Comparison of ENCODE assay signal across 1 cellular context in genomic region chr17:42632949-42633444, GRCh38.
TF ChIP-seq lines count a peak whose summit lies in the region.

No MANE protein-coding gene starts in this region.

TF ChIP-seq in K562, 482 proteins besides CTCF, POLR2A, EP300 and RAD21 (continued from another document):
- TF ChIP-seq, protein P1, sequence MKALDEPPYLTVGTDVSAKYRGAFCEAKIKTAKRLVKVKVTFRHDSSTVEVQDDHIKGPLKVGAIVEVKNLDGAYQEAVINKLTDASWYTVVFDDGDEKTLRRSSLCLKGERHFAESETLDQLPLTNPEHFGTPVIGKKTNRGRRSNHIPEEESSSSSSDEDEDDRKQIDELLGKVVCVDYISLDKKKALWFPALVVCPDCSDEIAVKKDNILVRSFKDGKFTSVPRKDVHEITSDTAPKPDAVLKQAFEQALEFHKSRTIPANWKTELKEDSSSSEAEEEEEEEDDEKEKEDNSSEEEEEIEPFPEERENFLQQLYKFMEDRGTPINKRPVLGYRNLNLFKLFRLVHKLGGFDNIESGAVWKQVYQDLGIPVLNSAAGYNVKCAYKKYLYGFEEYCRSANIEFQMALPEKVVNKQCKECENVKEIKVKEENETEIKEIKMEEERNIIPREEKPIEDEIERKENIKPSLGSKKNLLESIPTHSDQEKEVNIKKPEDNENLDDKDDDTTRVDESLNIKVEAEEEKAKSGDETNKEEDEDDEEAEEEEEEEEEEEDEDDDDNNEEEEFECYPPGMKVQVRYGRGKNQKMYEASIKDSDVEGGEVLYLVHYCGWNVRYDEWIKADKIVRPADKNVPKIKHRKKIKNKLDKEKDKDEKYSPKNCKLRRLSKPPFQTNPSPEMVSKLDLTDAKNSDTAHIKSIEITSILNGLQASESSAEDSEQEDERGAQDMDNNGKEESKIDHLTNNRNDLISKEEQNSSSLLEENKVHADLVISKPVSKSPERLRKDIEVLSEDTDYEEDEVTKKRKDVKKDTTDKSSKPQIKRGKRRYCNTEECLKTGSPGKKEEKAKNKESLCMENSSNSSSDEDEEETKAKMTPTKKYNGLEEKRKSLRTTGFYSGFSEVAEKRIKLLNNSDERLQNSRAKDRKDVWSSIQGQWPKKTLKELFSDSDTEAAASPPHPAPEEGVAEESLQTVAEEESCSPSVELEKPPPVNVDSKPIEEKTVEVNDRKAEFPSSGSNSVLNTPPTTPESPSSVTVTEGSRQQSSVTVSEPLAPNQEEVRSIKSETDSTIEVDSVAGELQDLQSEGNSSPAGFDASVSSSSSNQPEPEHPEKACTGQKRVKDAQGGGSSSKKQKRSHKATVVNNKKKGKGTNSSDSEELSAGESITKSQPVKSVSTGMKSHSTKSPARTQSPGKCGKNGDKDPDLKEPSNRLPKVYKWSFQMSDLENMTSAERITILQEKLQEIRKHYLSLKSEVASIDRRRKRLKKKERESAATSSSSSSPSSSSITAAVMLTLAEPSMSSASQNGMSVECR (CRISPR knock-in tag; IDR thresholded peaks at IDR 0.05): no peak
- TF ChIP-seq ZNF785 (CRISPR knock-in tag; IDR thresholded peaks at IDR 0.05): no peak
- TF ChIP-seq MECOM (CRISPR knock-in tag; IDR thresholded peaks at IDR 0.05): no peak
- no peak for TF ChIP-seq DLX4 (CRISPR knock-in tag; IDR thresholded peaks at IDR 0.05)
- TF ChIP-seq, protein P2, sequence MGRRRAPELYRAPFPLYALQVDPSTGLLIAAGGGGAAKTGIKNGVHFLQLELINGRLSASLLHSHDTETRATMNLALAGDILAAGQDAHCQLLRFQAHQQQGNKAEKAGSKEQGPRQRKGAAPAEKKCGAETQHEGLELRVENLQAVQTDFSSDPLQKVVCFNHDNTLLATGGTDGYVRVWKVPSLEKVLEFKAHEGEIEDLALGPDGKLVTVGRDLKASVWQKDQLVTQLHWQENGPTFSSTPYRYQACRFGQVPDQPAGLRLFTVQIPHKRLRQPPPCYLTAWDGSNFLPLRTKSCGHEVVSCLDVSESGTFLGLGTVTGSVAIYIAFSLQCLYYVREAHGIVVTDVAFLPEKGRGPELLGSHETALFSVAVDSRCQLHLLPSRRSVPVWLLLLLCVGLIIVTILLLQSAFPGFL (CRISPR knock-in tag; IDR thresholded peaks at IDR 0.05): no peak
- peak; percentile 47 for TF ChIP-seq CCNT2 (IDR thresholded peaks at IDR 0.05; ENCODE audit: borderline replicate concordance, extremely low read depth, insufficient read length, low read depth, low read length)
- TF ChIP-seq KLF13 (tag; IDR thresholded peaks at IDR 0.05; ENCODE audit: borderline replicate concordance, low read depth): no peak
- TF ChIP-seq NR2F6 (CRISPR knock-in tag; IDR thresholded peaks at IDR 0.05): no peak
- TF ChIP-seq ZNF586 (CRISPR knock-in tag; conservative IDR thresholded peaks at IDR 0.05): no peak
- no peak for TF ChIP-seq MCM5 (IDR thresholded peaks at IDR 0.05; ENCODE audit: low read depth)
- TF ChIP-seq IFI16 (CRISPR knock-in tag; IDR thresholded peaks at IDR 0.05): no peak
- TF ChIP-seq ZBTB5 (IDR thresholded peaks at IDR 0.05): no peak
